In genomic region chr19:7928334-7928706, GRCh38 we compare ENCODE assay signal across 1 cellular context.
TF ChIP-seq lines count a peak whose summit lies in the region.

No MANE protein-coding gene starts in this region.

TF ChIP-seq in A549, 52 proteins besides CTCF, POLR2A, EP300 and RAD21 (continued from another document):
- TF ChIP-seq SMC3 (IDR thresholded peaks at IDR 0.05), result no peak
- no peak for TF ChIP-seq ZNF302 (CRISPR knock-in tag; IDR thresholded peaks at IDR 0.05)
- no peak for TF ChIP-seq JUN (IDR thresholded peaks at IDR 0.05)
- no peak for TF ChIP-seq MYC (IDR thresholded peaks at IDR 0.05; ENCODE audit: borderline replicate concordance, low read length)
- TF ChIP-seq MAX (IDR thresholded peaks at IDR 0.05), result no peak
- TF ChIP-seq EHMT2 (IDR thresholded peaks at IDR 0.05; ENCODE audit: low read depth), result no peak
- TF ChIP-seq JUNB (IDR thresholded peaks at IDR 0.05), result no peak
- no peak for TF ChIP-seq E2F6 (IDR thresholded peaks at IDR 0.05; ENCODE audit: borderline replicate concordance, low read depth)
- no peak for TF ChIP-seq KDM1A (IDR thresholded peaks at IDR 0.05; ENCODE audit: low read depth)
- TF ChIP-seq ESRRA (IDR thresholded peaks at IDR 0.05; ENCODE audit: borderline replicate concordance, low read length), result no peak
- no peak for TF ChIP-seq NR3C1 (IDR thresholded peaks at IDR 0.05)
